ENCODE assay signal across 32 cellular contexts in genomic region chr3:100278910-100279309, GRCh38.
"Had no signal": no experiment of that assay in that cellular context is flagged by ENCODE, and none has a peak within 500 bp of the region (broad histone marks: within the 10 kb centered on the region; RNA-seq: fewer than 3 reads in every experiment).

No MANE protein-coding gene starts in this region.

- H3K4me2 ChIP-seq: PC-9 had no signal

- H3K4me3 Mint-ChIP-seq: activated CD4-positive, alpha-beta T cell treated with anti-CD3 and anti-CD28 coated beads, Interleukin-2, amount 10 ng/mL, durations not matched to agents 24 days and 14 days; activated CD8-positive, alpha-beta T cell treated with anti-CD3 and anti-CD28 coated beads for 36 hours; activated naive CD4-positive, alpha-beta T cell treated with anti-CD3 and anti-CD28 coated beads, Interleukin-2, amount 10 ng/mL, durations not matched to agents 7 days and 5 days; activated naive CD8-positive, alpha-beta T cell treated with anti-CD3 and anti-CD28 coated beads for 36 hours; activated T-helper 1 cell treated with anti-CD3 and anti-CD28 coated beads, Interleukin-12 subunit alpha, Interleukin-12 subunit beta, Interleukin-2, Interleukin-4 antibody, amounts not matched to agents 30 ng/mL and 10 ng/mL and 1 ng/mL, durations not matched to agents 14 hours and 24 hours and 36 hours had no signal

- H2AFZ ChIP-seq: PC-9 had no signal

- H3K9me3 ChIP-seq: body of pancreas, breast epithelium had no signal

- H3K27me3 ChIP-seq: body of pancreas, breast epithelium had no signal

- H3K27me3 Mint-ChIP-seq: activated CD4-positive, alpha-beta T cell treated with anti-CD3 and anti-CD28 coated beads, Interleukin-2, amount 10 ng/mL, durations not matched to agents 24 days and 14 days; activated CD8-positive, alpha-beta T cell treated with anti-CD3 and anti-CD28 coated beads for 36 hours; activated naive CD4-positive, alpha-beta T cell treated with anti-CD3 and anti-CD28 coated beads, Interleukin-2, amount 10 ng/mL, durations not matched to agents 7 days and 5 days; activated naive CD8-positive, alpha-beta T cell treated with anti-CD3 and anti-CD28 coated beads for 36 hours had no signal

- H3K4me3 ChIP-seq: body of pancreas, breast epithelium, PC-9 had no signal

- H3K27ac Mint-ChIP-seq: activated CD4-positive, alpha-beta T cell treated with anti-CD3 and anti-CD28 coated beads, Interleukin-2, amount 10 ng/mL, durations not matched to agents 24 days and 14 days; activated CD8-positive, alpha-beta T cell treated with anti-CD3 and anti-CD28 coated beads for 36 hours; activated naive CD4-positive, alpha-beta T cell treated with anti-CD3 and anti-CD28 coated beads, Interleukin-2, amount 10 ng/mL, durations not matched to agents 7 days and 5 days; activated naive CD8-positive, alpha-beta T cell treated with anti-CD3 and anti-CD28 coated beads for 36 hours; activated T-helper 1 cell treated with anti-CD3 and anti-CD28 coated beads, Interleukin-12 subunit alpha, Interleukin-12 subunit beta, Interleukin-2, Interleukin-4 antibody, amounts not matched to agents 30 ng/mL and 10 ng/mL and 1 ng/mL, durations not matched to agents 14 hours and 24 hours and 36 hours had no signal

- H3K4me1 ChIP-seq: breast epithelium had no signal

- DNase-seq: activated CD4-positive, alpha-beta T cell treated with anti-CD3 and anti-CD28 coated beads, Interleukin-2, amount 10 ng/mL, durations not matched to agents 24 days and 14 days; activated CD4-positive, alpha-beta T cell treated with anti-CD3 and anti-CD28 coated beads, Interleukin-2, amount 50 U/mL, for 4 hours; activated CD8-positive, alpha-beta T cell treated with anti-CD3 and anti-CD28 coated beads for 36 hours; activated gamma-delta T cell treated with Interleukin-2 at 50 U/mL for 16 hours; activated naive CD4-positive, alpha-beta T cell treated with anti-CD3 and anti-CD28 coated beads, Interleukin-2, amount 10 ng/mL, durations not matched to agents 7 days and 5 days; activated naive CD8-positive, alpha-beta T cell treated with anti-CD3 and anti-CD28 coated beads for 36 hours; activated T-cell treated with anti-CD3 and anti-CD28 coated beads, Interleukin-2, amount 50 U/mL, for 1 hour; amniotic stem cell; aorta; body of pancreas; NCI-H1092 treated with DMSO at 0.1 percent for 48 hours; NCI-H1417; NCI-H146; NCI-H187; NCI-H2029 treated with DMSO at 0.1 percent for 48 hours; NCI-H2107; NCI-H2171; NCI-H510A; NCI-H526; NCI-H748 treated with DMSO at 0.1 percent for 48 hours; NK-92 treated with Interleukin-12 subunit alpha and Interleukin-12 subunit beta, amount 100 ng/mL, for 24 hours; PC-9; SIG-M5; T-helper 1 cell; T1000 had no signal

- H3K9me3 Mint-ChIP-seq: activated CD4-positive, alpha-beta T cell treated with anti-CD3 and anti-CD28 coated beads, Interleukin-2, amount 10 ng/mL, durations not matched to agents 24 days and 14 days; activated CD8-positive, alpha-beta T cell treated with anti-CD3 and anti-CD28 coated beads for 36 hours; activated naive CD4-positive, alpha-beta T cell treated with anti-CD3 and anti-CD28 coated beads, Interleukin-2, amount 10 ng/mL, durations not matched to agents 7 days and 5 days; activated naive CD8-positive, alpha-beta T cell treated with anti-CD3 and anti-CD28 coated beads for 36 hours; activated T-helper 1 cell treated with anti-CD3 and anti-CD28 coated beads, Interleukin-12 subunit alpha, Interleukin-12 subunit beta, Interleukin-2, Interleukin-4 antibody, amounts not matched to agents 30 ng/mL and 10 ng/mL and 1 ng/mL, durations not matched to agents 14 hours and 24 hours and 36 hours had no signal

- H3K36me3 ChIP-seq: breast epithelium had no signal

- ATAC-seq: activated CD8-positive, alpha-beta T cell treated with anti-CD3 and anti-CD28 coated beads for 36 hours; body of pancreas; Right ventricle myocardium inferior; SK-N-SH treated with all-trans-retinoic acid at 6 μM for 48 hours had no signal

- FAIRE-seq: RCC 7860, TTC549 had no signal

- H3K4me1 Mint-ChIP-seq: activated CD4-positive, alpha-beta T cell treated with anti-CD3 and anti-CD28 coated beads, Interleukin-2, amount 10 ng/mL, durations not matched to agents 24 days and 14 days; activated naive CD4-positive, alpha-beta T cell treated with anti-CD3 and anti-CD28 coated beads, Interleukin-2, amount 10 ng/mL, durations not matched to agents 7 days and 5 days had no signal

- H3K27ac ChIP-seq: body of pancreas, breast epithelium, PC-9, RWPE1 had no signal
